14 cellular contexts compared by ENCODE assay signal in genomic region chr1:246573481-246573880, GRCh38. TPM values are rescaled to one million over a fixed set of nuclear protein-coding genes. Genes with fewer than 3 reads are reported as not detected.
DNase-seq lines count a peak whose midpoint lies in the region; ATAC-seq, FAIRE-seq and TF ChIP-seq lines count a peak whose summit lies in the region.
"Had no signal": no experiment of that assay in that cellular context is flagged by ENCODE, and none has a peak within 500 bp of the region (broad histone marks: within the 10 kb centered on the region; RNA-seq: fewer than 3 reads in every experiment).

No MANE protein-coding gene starts in this region.

- no peak for TF ChIP-seq POLR2A in GM12892 (IDR thresholded peaks at IDR 0.05; ENCODE audit: low read depth, low read length)

- FAIRE-seq in GM12892 (lab: Jason Lieb, UNC), result peak; percentile 56
- FAIRE-seq: small intestine had no signal

- no peaks in the 10 kb centered on the region for H3K9me3 Mint-ChIP-seq in activated B cell treated with CpG ODN at 0.5 μM for 24 hours

- H3K4me3 Mint-ChIP-seq in activated B cell treated with CpG ODN at 0.5 μM for 24 hours, result peak overlapping the region; percentile 19

- TF ChIP-seq CTCF in activated B cell treated with CpG ODN at 0.5 μM for 24 hours (IDR thresholded peaks at IDR 0.05) (no peak), lower lobe of right lung (IDR thresholded peaks at IDR 0.05) (no peak)

- peak overlapping the region; percentile 50 for H3K27ac ChIP-seq in lower lobe of right lung

- peaks cover 79% of the 10 kb centered on the region for H3K4me1 Mint-ChIP-seq in activated B cell treated with CpG ODN at 0.5 μM for 24 hours

- intact Hi-C loops in activated B cell treated with CpG ODN at 0.5 μM for 24 hours (cut with micrococcal nuclease) (loop anchor here (10.0 kb wide), 2 partner anchors 1599 to 1739 kb away; partner anchors contain the start of gene COX20), lower lobe of right lung (cut with DNase I) (no loop called here)

- H3K27ac Mint-ChIP-seq in activated B cell treated with CpG ODN at 0.5 μM for 24 hours, result peak overlapping the region; percentile 77

- no peaks in the 10 kb centered on the region for H3K36me3 ChIP-seq in lower lobe of right lung

- no peak overlapping the region for H3K4me3 ChIP-seq in lower lobe of right lung

- peaks cover 63% of the 10 kb centered on the region for H3K4me1 ChIP-seq in lower lobe of right lung

- POLR2A ChIA-PET in activated B cell treated with CpG ODN at 0.5 μM for 24 hours (lab: Charles Lee), result interaction anchor here (0.8 kb wide), 1 partner anchor 76 kb away, joined by 3 read pairs; no protein-coding TSS in a partner anchor

- no peaks in the 10 kb centered on the region for H3K27me3 ChIP-seq in lower lobe of right lung (ENCODE audit: low read depth)

- DNase-seq in AML-193 (lab: John Stamatoyannopoulos, UW) (peak; percentile 58 to 61), GM12892 (ENCODE audit: insufficient read length) (no peak), activated B cell treated with CpG ODN at 0.5 μM for 24 hours (no peak), lower lobe of right lung (no peak), GDM1 (lab: John Stamatoyannopoulos, UW) (no peak)
- DNase-seq in stimulated activated naive CD4-positive, alpha-beta T cell treated with Interleukin-2 at 50 U/mL for 16 hours (lab: John Stamatoyannopoulos, UW), result no peak
- DNase-seq in stimulated activated CD4-positive, alpha-beta T cell treated with anti-CD3 and anti-CD28 coated beads, Interleukin-4, amount 100 ng/mL, for 24 hours, result no peak
- DNase-seq: activated effector memory CD4-positive, alpha-beta T cell treated with anti-CD3 and anti-CD28 coated beads, Interleukin-2, amount 50 U/mL, for 16 hours; hypothalamus; midbrain; NCI-H1436 treated with DMSO at 0.1 percent for 48 hours; small intestine; T1000 had no signal

- H3K27me3 Mint-ChIP-seq in activated B cell treated with CpG ODN at 0.5 μM for 24 hours, result no peaks in the 10 kb centered on the region

- H3K36me3 Mint-ChIP-seq in activated B cell treated with CpG ODN at 0.5 μM for 24 hours (ENCODE audit: low read depth), result peaks cover 26% of the 10 kb centered on the region

- H3K9me3 ChIP-seq in lower lobe of right lung, result no peaks in the 10 kb centered on the region

- ATAC-seq in activated B cell treated with CpG ODN at 0.5 μM for 24 hours (ENCODE audit: low read depth) (no peak), lower lobe of right lung (peak in 1 of 2 donors; percentile 38), GM18502 (IDR thresholded peaks at IDR 0.05; ENCODE audit: poor library complexity, unreplicated experiment) (no peak)

- CTCF ChIA-PET in activated B cell treated with CpG ODN at 0.5 μM for 24 hours (lab: Charles Lee), result interaction anchor here (1.5 kb wide), 1 partner anchor 115 kb away, joined by 3 read pairs; no protein-coding TSS in a partner anchor

RNA-seq across cellular contexts. Expression of gene CNST, which starts 7.2 kb away (rescaled TPM):
- 7.7 TPM for polyA plus RNA-seq in GM12892 (2012; ENCODE audit: missing spikeins)
- 30.2 and 35.2 TPM in 2 replicates for total RNA-seq in activated B cell treated with CpG ODN at 0.5 μM for 24 hours
- total RNA-seq in lower lobe of right lung, result 31.4 TPM

RNA-seq across cellular contexts. Expression of gene TFB2M, which starts 7.4 kb away (rescaled TPM):
- polyA plus RNA-seq in GM12892 (2012; ENCODE audit: missing spikeins), result 20.8 TPM
- total RNA-seq in activated B cell treated with CpG ODN at 0.5 μM for 24 hours (15.9 and 18.3 TPM in 2 replicates), lower lobe of right lung (10.2 TPM)

Comparison
In these comparisons a context has a peak if more than half of its experiments do, and no peak if none do; other contexts are left out.
1. DNase-seq: peak in AML-193 (2 of 2); none in GM12892 (single experiment), activated B cell treated with CpG ODN at 0.5 μM for 24 hours (single experiment), lower lobe of right lung (single experiment), stimulated activated naive CD4-positive, alpha-beta T cell treated with Interleukin-2 at 50 U/mL for 16 hours (single experiment), GDM1 (single experiment) and stimulated activated CD4-positive, alpha-beta T cell treated with anti-CD3 and anti-CD28 coated beads, Interleukin-4, amount 100 ng/mL, for 24 hours (single experiment).